ENCODE assay signal across 8 cellular contexts in genomic region chr10:24639124-24639523, GRCh38.
"Had no signal": no experiment of that assay in that cellular context is flagged by ENCODE, and none has a peak within 500 bp of the region (broad histone marks: within the 10 kb centered on the region; RNA-seq: fewer than 3 reads in every experiment).

No MANE protein-coding gene starts in this region.

- FAIRE-seq: G401.6, GM12878, GM12891, GM12892, GM18507, GM19239 had no signal

- DNase-seq: GDM1, GF-D8 had no signal

- H3K4me3 ChIP-seq: GM12878 had no signal

- ATAC-seq: GM12878 had no signal
